ENCODE assay signal across 19 cellular contexts in the genomic region with DNA sequence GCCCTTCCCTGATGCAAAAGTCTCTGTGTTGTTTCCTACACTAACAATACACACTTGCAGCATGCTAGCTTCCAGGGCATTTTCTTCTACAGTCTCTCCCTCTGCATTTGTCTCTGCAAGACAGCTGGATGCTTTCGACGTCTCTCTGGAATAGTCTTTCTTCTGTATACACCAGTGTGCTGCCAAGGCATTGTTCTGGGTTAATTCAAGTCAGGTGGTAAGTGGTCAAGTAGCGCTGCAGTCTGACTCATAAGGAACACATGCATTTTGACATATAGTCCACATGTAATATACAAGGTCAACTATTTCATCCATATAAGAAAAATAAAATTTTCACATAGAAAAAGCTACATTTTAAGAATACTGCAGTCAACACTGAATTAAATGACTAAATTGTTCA.
DNase-seq lines count a peak whose midpoint lies in the region; TF ChIP-seq lines count a peak whose summit lies in the region.
"Had no signal": no experiment of that assay in that cellular context is flagged by ENCODE, and none has a peak within 500 bp of the region (broad histone marks: within the 10 kb centered on the region; RNA-seq: fewer than 3 reads in every experiment).

No MANE protein-coding gene starts in this region.

- no peaks in the 10 kb centered on the region for H3K9me3 Mint-ChIP-seq in MCF 10A (ENCODE audit: unreplicated experiment)
- H3K9me3 Mint-ChIP-seq in chondrocyte (ENCODE audit: low read depth) = no peaks in the 10 kb centered on the region
- H3K9me3 Mint-ChIP-seq: activated CD4-positive, alpha-beta T cell treated with anti-CD3 and anti-CD28 coated beads, Interleukin-2, amount 10 ng/mL, durations not matched to agents 7 days and 5 days; activated T-cell treated with anti-CD3 and anti-CD28 coated beads, Interleukin-2, amount 50 U/mL, for 4 hours; CD4-positive, alpha-beta T cell had no signal

- H3K79me2 ChIP-seq in mammary epithelial cell (ENCODE audit: insufficient read depth, low read length) = peaks cover 71% of the 10 kb centered on the region

- CTCF ChIA-PET in MCF 10A (lab: Yijun Ruan, JAX) = interaction anchor here (0.6 to 1.4 kb wide), 4 partner anchors 45 to 1093 kb away, joined by 3 to 4 read pairs (median 3); no protein-coding TSS in a partner anchor
- CTCF ChIA-PET in mammary epithelial cell (lab: Charles Lee; ENCODE audit: low non-redundant PET) = no interaction called here

- H3K4me1 ChIP-seq in mammary epithelial cell (ENCODE audit: insufficient read depth, low read length) = peaks cover 27% of the 10 kb centered on the region
- H3K4me1 ChIP-seq: prostate gland, upper lobe of right lung had no signal

- dilution Hi-C loops in mammary epithelial cell (cut with HindIII; ENCODE audit: low sequenced_read_pairs) = no loop called here

- in situ Hi-C loops in mammary epithelial cell (cut with MboI; ENCODE audit: low sequenced_read_pairs in 2 of 2) = no loop called here

- no peak overlapping the region for H3K27ac Mint-ChIP-seq in MCF 10A (ENCODE audit: low read depth, unreplicated experiment)
- H3K27ac Mint-ChIP-seq in chondrocyte (ENCODE audit: unreplicated experiment) = peak overlapping the region; percentile 68
- H3K27ac Mint-ChIP-seq: activated CD4-positive, alpha-beta T cell treated with anti-CD3 and anti-CD28 coated beads, Interleukin-2, amount 10 ng/mL, durations not matched to agents 7 days and 5 days; CD4-positive, alpha-beta T cell; T-helper 17 cell had no signal

- H3K36me3 Mint-ChIP-seq in MCF 10A (ENCODE audit: insufficient read depth, unreplicated experiment) (no peaks in the 10 kb centered on the region), chondrocyte (ENCODE audit: low read depth) (peaks cover 2% of the 10 kb centered on the region)

- no peak overlapping the region for H3K27ac ChIP-seq in mammary epithelial cell (ENCODE audit: insufficient read depth, low read depth, low read length)
- H3K27ac ChIP-seq: 22Rv1, prostate gland, upper lobe of right lung had no signal

- DNase-seq in MCF 10A (ENCODE audit: unreplicated experiment) = peak; percentile 73
- DNase-seq in mammary epithelial cell = no peak
- no peak for DNase-seq in chondrocyte (ENCODE audit: low spot score)
- peak; percentile 88 for DNase-seq in iris pigment epithelial cell (ENCODE audit: low read depth)
- no peak for DNase-seq in activated naive CD4-positive, alpha-beta T cell treated with anti-CD3 and anti-CD28 coated beads, Interleukin-2, amount 50 U/mL, for 16 hours
- no peak for DNase-seq in cerebellar nuclear complex (lab: John Stamatoyannopoulos, UW)
- DNase-seq in T1000 (lab: John Stamatoyannopoulos, UW) = no peak
- DNase-seq in DMS153 (lab: John Stamatoyannopoulos, UW) = no peak
- DNase-seq: activated CD4-positive, alpha-beta T cell treated with anti-CD3 and anti-CD28 coated beads, Interleukin-2, amount 10 ng/mL, durations not matched to agents 7 days and 5 days; activated T-cell treated with anti-CD3 and anti-CD28 coated beads, Interleukin-2, amount 50 U/mL, for 4 hours; CD4-positive, alpha-beta T cell; glutamatergic neuron; NCI-H2081 treated with DMSO at 0.1 percent for 48 hours; NCI-H748 treated with DMSO at 0.1 percent for 48 hours; stimulated activated CD4-positive, alpha-beta T cell treated with anti-CD3 and anti-CD28 coated beads, Interleukin-1b, Interleukin-23, amount 100 ng/mL, for 48 hours; T-helper 17 cell; upper lobe of right lung had no signal

- no peak overlapping the region for H3K4me3 ChIP-seq in mammary epithelial cell (replicated peaks in 1 of 3; ENCODE audit: insufficient read depth in 1 of 3, low read depth in 2 of 3, low read length in 3 of 3)
- H3K4me3 ChIP-seq: prostate gland, upper lobe of right lung had no signal

- POLR2A ChIA-PET in MCF 10A (lab: Yijun Ruan, JAX) = interaction anchor here (1.1 kb wide), 1 partner anchor 25 kb away, joined by 3 read pairs; no protein-coding TSS in a partner anchor

- H3K4me2 ChIP-seq in mammary epithelial cell (ENCODE audit: insufficient read depth, low read depth, low read length) = no peak overlapping the region

- H3K27me3 ChIP-seq in mammary epithelial cell (ENCODE audit: insufficient read depth, low read length) = no peaks in the 10 kb centered on the region
- H3K27me3 ChIP-seq: upper lobe of right lung had no signal

- H4K20me1 ChIP-seq in mammary epithelial cell (ENCODE audit: insufficient read depth, low read length) = no peaks in the 10 kb centered on the region

- no peak overlapping the region for H2AFZ ChIP-seq in mammary epithelial cell (ENCODE audit: low read depth, low read length)

- no peak for TF ChIP-seq CTCF in MCF 10A (IDR thresholded peaks at IDR 0.05; ENCODE audit: unreplicated experiment)
- TF ChIP-seq CTCF in mammary epithelial cell (conservative IDR thresholded peaks at IDR 0.05 in 1 of 2, IDR thresholded peaks at IDR 0.05 in 1 of 2; ENCODE audit: extremely low read depth in 1 of 2, insufficient read depth in 1 of 2, low read depth in 1 of 2, low read length in 2 of 2) = no peak
- no peak for TF ChIP-seq CTCF in chondrocyte (IDR thresholded peaks at IDR 0.05)

- 78% methylated on average over 3 of the region's 3 CpGs for WGBS in mammary epithelial cell (ENCODE audit: low coverage, missing lambda C conversion rate)

- H3K4me1 Mint-ChIP-seq in MCF 10A (ENCODE audit: insufficient read depth, unreplicated experiment) = peaks cover 23% of the 10 kb centered on the region
- peaks cover 40% of the 10 kb centered on the region for H3K4me1 Mint-ChIP-seq in chondrocyte (ENCODE audit: low read depth)
- H3K4me1 Mint-ChIP-seq: activated CD4-positive, alpha-beta T cell treated with anti-CD3 and anti-CD28 coated beads, Interleukin-2, amount 10 ng/mL, durations not matched to agents 7 days and 5 days; T-helper 17 cell had no signal

- H3K27me3 Mint-ChIP-seq in MCF 10A (ENCODE audit: insufficient read depth, unreplicated experiment) (no peaks in the 10 kb centered on the region), chondrocyte (ENCODE audit: low read depth) (no peaks in the 10 kb centered on the region)

- intact Hi-C loops in MCF 10A (cut with micrococcal nuclease) = no loop called here
- intact Hi-C loops in mammary epithelial cell (cut with micrococcal nuclease) = loop anchor here (10.0 kb wide), 1 partner anchor 173 kb away; a partner anchor contains a TSS

- peaks cover 31% of the 10 kb centered on the region for H3K36me3 ChIP-seq in mammary epithelial cell (ENCODE audit: insufficient read depth, low read length)
- H3K36me3 ChIP-seq: prostate gland, upper lobe of right lung had no signal

- H3K9ac ChIP-seq in mammary epithelial cell (ENCODE audit: insufficient read depth, low read length) = no peak overlapping the region

- BruUV-seq in MCF 10A (replicated peaks; lab: Mats Ljungman, UMichigan) (no TSS peak), mammary epithelial cell (replicated peaks; lab: Mats Ljungman, UMichigan) (no TSS peak)

- H3K9me3 ChIP-seq in mammary epithelial cell (replicated peaks; ENCODE audit: insufficient read depth, low read length) = no peaks in the 10 kb centered on the region
- H3K9me3 ChIP-seq: prostate gland, upper lobe of right lung had no signal

- H3K4me3 Mint-ChIP-seq in MCF 10A (ENCODE audit: unreplicated experiment) (no peak overlapping the region), chondrocyte (ENCODE audit: unreplicated experiment) (no peak overlapping the region)
- H3K4me3 Mint-ChIP-seq: activated CD4-positive, alpha-beta T cell treated with anti-CD3 and anti-CD28 coated beads, Interleukin-2, amount 10 ng/mL, durations not matched to agents 7 days and 5 days; activated T-cell treated with anti-CD3 and anti-CD28 coated beads, Interleukin-2, amount 50 U/mL, for 4 hours; CD4-positive, alpha-beta T cell; T-helper 17 cell had no signal

Comparison
In these comparisons a context has a peak if more than half of its experiments do, and no peak if none do; other contexts are left out.
1. DNase-seq: peak in MCF 10A (single experiment) and iris pigment epithelial cell (single experiment); none in mammary epithelial cell (single experiment), chondrocyte (single experiment), activated naive CD4-positive, alpha-beta T cell treated with anti-CD3 and anti-CD28 coated beads, Interleukin-2, amount 50 U/mL, for 16 hours (single experiment), cerebellar nuclear complex (0 of 2), T1000 (single experiment) and DMS153 (single experiment).